1 cellular context compared by ENCODE assay signal in genomic region chr1:7300893-7301292, GRCh38.
TF ChIP-seq lines count a peak whose summit lies in the region.

No MANE protein-coding gene starts in this region.

TF ChIP-seq in SK-N-SH, 30 proteins besides CTCF, POLR2A, EP300 and RAD21 (continued from another document):
- TF ChIP-seq PBX3 (IDR thresholded peaks at IDR 0.05) (peak; percentile 69), EZH2phosphoT487 (IDR thresholded peaks at IDR 0.05; ENCODE audit: borderline replicate concordance, low read depth) (no peak), MAX (IDR thresholded peaks at IDR 0.05; ENCODE audit: low read depth) (no peak), IRF3 (IDR thresholded peaks at IDR 0.05; ENCODE audit: low read depth, low read length) (no peak), USF2 (IDR thresholded peaks at IDR 0.05; ENCODE audit: borderline replicate concordance, low read depth, low read length) (no peak), MEF2A (IDR thresholded peaks at IDR 0.05; ENCODE audit: borderline replicate concordance, low read depth) (no peak), TCF12 (IDR thresholded peaks at IDR 0.05) (peak; percentile 76), JUND (IDR thresholded peaks at IDR 0.05) (peak; percentile 80), FOXJ3 (CRISPR knock-in tag; IDR thresholded peaks at IDR 0.05) (no peak), SIN3A (IDR thresholded peaks at IDR 0.05; ENCODE audit: borderline replicate concordance, low read depth, low read length) (no peak)
